In the genomic region with DNA sequence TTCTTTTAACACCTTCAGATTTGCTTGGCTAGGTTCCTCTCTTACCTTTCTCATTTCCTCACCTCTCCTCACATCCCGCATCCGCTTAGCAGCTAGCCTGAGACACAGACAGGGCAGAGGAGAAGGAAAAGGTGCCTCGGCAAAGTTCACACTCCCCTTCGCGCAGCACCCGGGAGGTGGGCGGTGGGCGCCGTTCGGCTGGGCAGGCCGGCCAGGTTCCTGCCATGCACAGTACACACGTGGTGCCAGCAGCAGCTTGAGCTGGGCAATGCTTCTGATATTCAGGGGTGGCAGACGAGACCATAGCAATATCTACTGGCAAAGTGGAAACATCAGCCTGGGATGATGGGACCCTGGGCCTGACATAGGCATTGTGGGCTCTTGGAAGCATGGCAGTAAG, we compare ENCODE assay signal across 39 cellular contexts. TPM values are rescaled to one million over a fixed set of nuclear protein-coding genes. Genes with fewer than 3 reads are reported as not detected.
"Had no signal": no experiment of that assay in that cellular context is flagged by ENCODE, and none has a peak within 500 bp of the region (broad histone marks: within the 10 kb centered on the region; RNA-seq: fewer than 3 reads in every experiment).

No MANE protein-coding gene starts in this region.

- H3K9me3 ChIP-seq: adrenal gland, esophagus squamous epithelium, gastroesophageal sphincter, heart right ventricle had no signal

- H3K36me3 Mint-ChIP-seq: activated CD4-positive, alpha-beta memory T cell treated with anti-CD3 and anti-CD28 coated beads for 36 hours; activated CD8-positive, alpha-beta memory T cell treated with anti-CD3 and anti-CD28 coated beads, Interleukin-2, amount 10 ng/mL, durations not matched to agents 7 days and 5 days; activated naive CD4-positive, alpha-beta T cell treated with anti-CD3 and anti-CD28 coated beads, Interleukin-2, amount 50 U/mL, for 24 hours; activated naive CD8-positive, alpha-beta T cell treated with anti-CD3 and anti-CD28 coated beads for 36 hours; brain had no signal

- H3K4me3 Mint-ChIP-seq: activated CD4-positive, alpha-beta memory T cell treated with anti-CD3 and anti-CD28 coated beads for 36 hours; activated CD4-positive, alpha-beta T cell treated with anti-CD3 and anti-CD28 coated beads for 36 hours; activated CD4-positive, alpha-beta T cell treated with anti-CD3 and anti-CD28 coated beads, Interleukin-2, amount 10 ng/mL, durations not matched to agents 24 days and 14 days; activated CD8-positive, alpha-beta memory T cell treated with anti-CD3 and anti-CD28 coated beads, Interleukin-2, amount 10 ng/mL, durations not matched to agents 7 days and 5 days; activated CD8-positive, alpha-beta T cell treated with anti-CD3 and anti-CD28 coated beads, Interleukin-2, amount 10 ng/mL, durations not matched to agents 7 days and 5 days; activated naive CD4-positive, alpha-beta T cell treated with anti-CD3 and anti-CD28 coated beads for 36 hours; activated naive CD4-positive, alpha-beta T cell treated with anti-CD3 and anti-CD28 coated beads, Interleukin-2, amount 50 U/mL, for 24 hours; activated naive CD8-positive, alpha-beta T cell treated with anti-CD3 and anti-CD28 coated beads for 36 hours; activated naive CD8-positive, alpha-beta T cell treated with anti-CD3 and anti-CD28 coated beads, Interleukin-2, amount 50 U/mL, for 24 hours; activated T-helper 1 cell treated with anti-CD3 and anti-CD28 coated beads, Interleukin-12 subunit alpha, Interleukin-12 subunit beta, Interleukin-2, Interleukin-4 antibody, amounts not matched to agents 30 ng/mL and 10 ng/mL and 1 ng/mL, durations not matched to agents 14 hours and 24 hours and 36 hours; central memory CD8-positive, alpha-beta T cell; T-helper 17 cell; T-helper 2 cell treated with Interferon-gamma antibody and Interleukin-4, amounts not matched to agents 5 μg/mL and 100 μg/mL, for 36 hours had no signal

- H3K27me3 Mint-ChIP-seq: central memory CD8-positive, alpha-beta T cell; T-helper 17 cell had no signal

- DNase-seq: activated CD4-positive, alpha-beta memory T cell treated with anti-CD3 and anti-CD28 coated beads for 36 hours; activated CD4-positive, alpha-beta T cell treated with anti-CD3 and anti-CD28 coated beads for 36 hours; activated CD4-positive, alpha-beta T cell treated with anti-CD3 and anti-CD28 coated beads, Interleukin-2, amount 10 ng/mL, durations not matched to agents 24 days and 14 days; activated CD4-positive, CD25-positive, alpha-beta regulatory T cell; activated CD4-positive, CD25-positive, alpha-beta regulatory T cell treated with anti-CD3 and anti-CD28 coated beads, Interleukin-2, amount 50 U/mL, for 72 hours; activated CD8-positive, alpha-beta memory T cell treated with anti-CD3 and anti-CD28 coated beads, Interleukin-2, amount 10 ng/mL, durations not matched to agents 7 days and 5 days; activated CD8-positive, alpha-beta memory T cell treated with anti-CD3 and anti-CD28 coated beads, Interleukin-2, amount 50 U/mL, for 4 hours; activated CD8-positive, alpha-beta T cell treated with anti-CD3 and anti-CD28 coated beads, Interleukin-2, amount 10 ng/mL, durations not matched to agents 7 days and 5 days; activated effector memory CD4-positive, alpha-beta T cell treated with anti-CD3 and anti-CD28 coated beads, Interleukin-2, amount 50 U/mL, for 16 hours; activated naive CD4-positive, alpha-beta T cell treated with anti-CD3 and anti-CD28 coated beads for 36 hours; activated naive CD8-positive, alpha-beta T cell treated with anti-CD3 and anti-CD28 coated beads for 36 hours; activated naive CD8-positive, alpha-beta T cell treated with anti-CD3 and anti-CD28 coated beads, Interleukin-2, amount 50 U/mL, for 24 hours; activated T-cell treated with anti-CD3 and anti-CD28 coated beads, Interleukin-2, amount 50 U/mL, for 1 hour; activated T-cell treated with anti-CD3 and anti-CD28 coated beads, Interleukin-2, amount 50 U/mL, for 48 hours; adrenal gland; amygdala; aorta; cortex of kidney; dermis blood vessel endothelial cell; effector CD8-positive, alpha-beta T cell; esophagus squamous epithelium; foreskin melanocyte; heart right ventricle; T-helper 1 cell; T-helper 17 cell; T1000 had no signal

- H3K27ac Mint-ChIP-seq: activated CD4-positive, alpha-beta memory T cell treated with anti-CD3 and anti-CD28 coated beads for 36 hours; activated CD4-positive, alpha-beta T cell treated with anti-CD3 and anti-CD28 coated beads for 36 hours; activated CD4-positive, alpha-beta T cell treated with anti-CD3 and anti-CD28 coated beads, Interleukin-2, amount 10 ng/mL, durations not matched to agents 24 days and 14 days; activated CD8-positive, alpha-beta memory T cell treated with anti-CD3 and anti-CD28 coated beads, Interleukin-2, amount 10 ng/mL, durations not matched to agents 7 days and 5 days; activated CD8-positive, alpha-beta T cell treated with anti-CD3 and anti-CD28 coated beads, Interleukin-2, amount 10 ng/mL, durations not matched to agents 7 days and 5 days; activated naive CD4-positive, alpha-beta T cell treated with anti-CD3 and anti-CD28 coated beads for 36 hours; activated naive CD4-positive, alpha-beta T cell treated with anti-CD3 and anti-CD28 coated beads, Interleukin-2, amount 50 U/mL, for 24 hours; activated naive CD8-positive, alpha-beta T cell treated with anti-CD3 and anti-CD28 coated beads for 36 hours; activated naive CD8-positive, alpha-beta T cell treated with anti-CD3 and anti-CD28 coated beads, Interleukin-2, amount 50 U/mL, for 24 hours; activated T-helper 1 cell treated with anti-CD3 and anti-CD28 coated beads, Interleukin-12 subunit alpha, Interleukin-12 subunit beta, Interleukin-2, Interleukin-4 antibody, amounts not matched to agents 30 ng/mL and 10 ng/mL and 1 ng/mL, durations not matched to agents 14 hours and 24 hours and 36 hours; activated T-helper 2 cell treated with anti-CD3 and anti-CD28 coated beads, Interferon-gamma antibody, Interleukin-2, Interleukin-4, amounts not matched to agents 10 μg/mL and 5 μg/mL and 100 μg/mL, durations not matched to agents 14 hours and 24 hours and 36 hours; T-helper 17 cell; T-helper 2 cell treated with Interferon-gamma antibody and Interleukin-4, amounts not matched to agents 5 μg/mL and 100 μg/mL, for 36 hours had no signal

- H3K9me3 Mint-ChIP-seq: activated CD4-positive, alpha-beta memory T cell treated with anti-CD3 and anti-CD28 coated beads for 36 hours; activated CD4-positive, alpha-beta T cell treated with anti-CD3 and anti-CD28 coated beads, Interleukin-2, amount 10 ng/mL, durations not matched to agents 24 days and 14 days; activated naive CD4-positive, alpha-beta T cell treated with anti-CD3 and anti-CD28 coated beads for 36 hours; activated naive CD4-positive, alpha-beta T cell treated with anti-CD3 and anti-CD28 coated beads, Interleukin-2, amount 50 U/mL, for 24 hours; activated naive CD8-positive, alpha-beta T cell treated with anti-CD3 and anti-CD28 coated beads for 36 hours; activated T-helper 1 cell treated with anti-CD3 and anti-CD28 coated beads, Interleukin-12 subunit alpha, Interleukin-12 subunit beta, Interleukin-2, Interleukin-4 antibody, amounts not matched to agents 30 ng/mL and 10 ng/mL and 1 ng/mL, durations not matched to agents 14 hours and 24 hours and 36 hours; activated T-helper 2 cell treated with anti-CD3 and anti-CD28 coated beads, Interferon-gamma antibody, Interleukin-2, Interleukin-4, amounts not matched to agents 10 μg/mL and 5 μg/mL and 100 μg/mL, durations not matched to agents 14 hours and 24 hours and 36 hours; brain; T-helper 2 cell treated with Interferon-gamma antibody and Interleukin-4, amounts not matched to agents 5 μg/mL and 100 μg/mL, for 36 hours had no signal

- H3K4me3 ChIP-seq: adrenal gland, esophagus squamous epithelium, gastroesophageal sphincter, heart right ventricle had no signal

- H3K4me1 Mint-ChIP-seq: activated CD4-positive, alpha-beta T cell treated with anti-CD3 and anti-CD28 coated beads for 36 hours; activated CD4-positive, alpha-beta T cell treated with anti-CD3 and anti-CD28 coated beads, Interleukin-2, amount 10 ng/mL, durations not matched to agents 24 days and 14 days; activated CD8-positive, alpha-beta memory T cell treated with anti-CD3 and anti-CD28 coated beads, Interleukin-2, amount 10 ng/mL, durations not matched to agents 7 days and 5 days; activated naive CD4-positive, alpha-beta T cell treated with anti-CD3 and anti-CD28 coated beads, Interleukin-2, amount 50 U/mL, for 24 hours; activated naive CD8-positive, alpha-beta T cell treated with anti-CD3 and anti-CD28 coated beads for 36 hours; activated naive CD8-positive, alpha-beta T cell treated with anti-CD3 and anti-CD28 coated beads, Interleukin-2, amount 50 U/mL, for 24 hours; brain; central memory CD8-positive, alpha-beta T cell; T-helper 17 cell had no signal

- ATAC-seq: activated CD4-positive, alpha-beta T cell treated with anti-CD3 and anti-CD28 coated beads for 36 hours; activated CD8-positive, alpha-beta memory T cell treated with anti-CD3 and anti-CD28 coated beads, Interleukin-2, amount 10 ng/mL, durations not matched to agents 7 days and 5 days; activated CD8-positive, alpha-beta T cell treated with anti-CD3 and anti-CD28 coated beads, Interleukin-2, amount 10 ng/mL, durations not matched to agents 7 days and 5 days; activated naive CD8-positive, alpha-beta T cell treated with anti-CD3 and anti-CD28 coated beads, Interleukin-2, amount 50 U/mL, for 24 hours; gastroesophageal sphincter; heart right ventricle; T-helper 17 cell had no signal

- H3K27ac ChIP-seq: adrenal gland, epithelial cell of prostate, esophagus squamous epithelium, gastroesophageal sphincter, heart right ventricle had no signal

- FAIRE-seq: bronchial epithelial cell, colon, endometrium, endothelial cell of umbilical vein had no signal

- H3K36me3 ChIP-seq: adrenal gland, esophagus squamous epithelium, gastroesophageal sphincter, heart right ventricle had no signal

RNA-seq across cellular contexts. Expression of gene NTM, which starts 3.3 kb away (rescaled TPM):
- total RNA-seq: activated CD4-positive, alpha-beta memory T cell treated with anti-CD3 and anti-CD28 coated beads for 36 hours; activated CD4-positive, alpha-beta T cell treated with anti-CD3 and anti-CD28 coated beads for 36 hours; activated CD4-positive, alpha-beta T cell treated with anti-CD3 and anti-CD28 coated beads, Interleukin-2, amount 10 ng/mL, durations not matched to agents 24 days and 14 days; activated CD8-positive, alpha-beta memory T cell treated with anti-CD3 and anti-CD28 coated beads for 36 hours; activated CD8-positive, alpha-beta memory T cell treated with anti-CD3 and anti-CD28 coated beads, Interleukin-2, amount 10 ng/mL, durations not matched to agents 7 days and 5 days; activated CD8-positive, alpha-beta T cell treated with anti-CD3 and anti-CD28 coated beads, Interleukin-2, amount 10 ng/mL, durations not matched to agents 7 days and 5 days; activated naive CD4-positive, alpha-beta T cell treated with anti-CD3 and anti-CD28 coated beads for 36 hours; activated naive CD8-positive, alpha-beta T cell treated with anti-CD3 and anti-CD28 coated beads for 36 hours; activated T-helper 1 cell treated with anti-CD3 and anti-CD28 coated beads, Interleukin-12 subunit alpha, Interleukin-12 subunit beta, Interleukin-2, Interleukin-4 antibody, amounts not matched to agents 30 ng/mL and 10 ng/mL and 1 ng/mL, durations not matched to agents 14 hours and 24 hours and 36 hours; activated T-helper 2 cell treated with anti-CD3 and anti-CD28 coated beads, Interferon-gamma antibody, Interleukin-2, Interleukin-4, amounts not matched to agents 10 μg/mL and 5 μg/mL and 100 μg/mL, durations not matched to agents 14 hours and 24 hours and 36 hours; T-helper 17 cell had no signal
